Comparison of ENCODE assay signal across 25 cellular contexts in genomic region chr6:113833537-113833936, GRCh38. TPM values are rescaled to one million over a fixed set of nuclear protein-coding genes. Genes with fewer than 3 reads are reported as not detected.
DNase-seq lines count a peak whose midpoint lies in the region; ATAC-seq, FAIRE-seq and TF ChIP-seq lines count a peak whose summit lies in the region.
"Had no signal": no experiment of that assay in that cellular context is flagged by ENCODE, and none has a peak within 500 bp of the region (broad histone marks: within the 10 kb centered on the region; RNA-seq: fewer than 3 reads in every experiment).

No MANE protein-coding gene starts in this region.

- no peak overlapping the region for H3K27ac ChIP-seq in CD8-positive, alpha-beta memory T cell (ENCODE audit: low read depth, low read length)
- H3K27ac ChIP-seq: adrenal gland had no signal

- FAIRE-seq in bronchial epithelial cell (lab: Jason Lieb, UNC): no peak
- FAIRE-seq: GM12891, small intestine had no signal

- POLR2A ChIA-PET in CD8-positive, alpha-beta memory T cell (lab: Charles Lee): no interaction called here

- H3K4me3 ChIP-seq in bronchial epithelial cell (ENCODE audit: low read depth, low read length): no peak overlapping the region
- no peak overlapping the region for H3K4me3 ChIP-seq in CD8-positive, alpha-beta memory T cell (ENCODE audit: low read length)
- H3K4me3 ChIP-seq: adrenal gland had no signal

- H3K27ac Mint-ChIP-seq in CD8-positive, alpha-beta memory T cell: no peak overlapping the region
- H3K27ac Mint-ChIP-seq: activated CD4-positive, alpha-beta T cell treated with anti-CD3 and anti-CD28 coated beads, Interleukin-2, amount 10 ng/mL, durations not matched to agents 7 days and 5 days; B cell; effector memory CD8-positive, alpha-beta T cell; H9; natural killer cell treated with Interleukin-12 subunit alpha and Interleukin-12 subunit beta and Interleukin-15 and Interleukin-18, amount 100 ng/mL, for 72 hours; progenitor cell of endocrine pancreas; stimulated activated naive CD8-positive, alpha-beta T cell treated with anti-CD3 and anti-CD28 coated beads, Interleukin-15, amount 100 ng/mL, for 72 hours had no signal

- CTCF ChIA-PET in CD8-positive, alpha-beta memory T cell (lab: Charles Lee): no interaction called here

- DNase-seq in GM04503 (ENCODE audit: low read depth): peak; percentile 42
- DNase-seq in NCI-H446 treated with DMSO at 0.1 percent for 48 hours (lab: John Stamatoyannopoulos, UW): peak; percentile 9
- DNase-seq in bronchial epithelial cell (ENCODE audit: low read depth): peak; percentile 53
- DNase-seq in iris pigment epithelial cell (ENCODE audit: low read depth): peak; percentile 73
- no peak for DNase-seq in CD8-positive, alpha-beta memory T cell
- no peak for DNase-seq in Ammon's horn (ENCODE audit: low spot score)
- no peak for DNase-seq in LoVo (ENCODE audit: low spot score)
- DNase-seq: activated CD4-positive, alpha-beta T cell treated with anti-CD3 and anti-CD28 coated beads, Interleukin-2, amount 10 ng/mL, durations not matched to agents 7 days and 5 days; activated CD8-positive, alpha-beta memory T cell treated with anti-CD3 and anti-CD28 coated beads, Interleukin-2, amount 50 U/mL, for 48 hours; activated effector memory CD4-positive, alpha-beta T cell treated with anti-CD3 and anti-CD28 coated beads, Interleukin-2, amount 50 U/mL, for 16 hours; adrenal gland; effector memory CD8-positive, alpha-beta T cell; foreskin melanocyte; H9; kidney glomerular epithelial cell; NCI-H187 treated with DMSO at 0.1 percent for 48 hours; small intestine; stimulated activated CD4-positive, alpha-beta T cell treated with anti-CD3 and anti-CD28 coated beads, Interleukin-2, amount 100 ng/mL, for 48 hours; stimulated activated naive CD8-positive, alpha-beta T cell treated with anti-CD3 and anti-CD28 coated beads, Interleukin-15, amount 100 ng/mL, for 72 hours; T-helper 1 cell had no signal

- no peaks in the 10 kb centered on the region for H3K9me3 ChIP-seq in CD8-positive, alpha-beta memory T cell (ENCODE audit: low read length)
- H3K9me3 ChIP-seq: adrenal gland had no signal

- H3K4me1 ChIP-seq in CD8-positive, alpha-beta memory T cell (ENCODE audit: insufficient read depth, low read length): no peaks in the 10 kb centered on the region
- H3K4me1 ChIP-seq: adrenal gland had no signal

- no peaks in the 10 kb centered on the region for H3K36me3 Mint-ChIP-seq in CD8-positive, alpha-beta memory T cell
- H3K36me3 Mint-ChIP-seq: natural killer cell treated with Interleukin-12 subunit alpha and Interleukin-12 subunit beta and Interleukin-15 and Interleukin-18, amount 100 ng/mL, for 72 hours had no signal

- no peaks in the 10 kb centered on the region for H3K9me3 Mint-ChIP-seq in CD8-positive, alpha-beta memory T cell
- H3K9me3 Mint-ChIP-seq: activated CD4-positive, alpha-beta T cell treated with anti-CD3 and anti-CD28 coated beads, Interleukin-2, amount 10 ng/mL, durations not matched to agents 7 days and 5 days; effector memory CD8-positive, alpha-beta T cell; H9; natural killer cell treated with Interleukin-12 subunit alpha and Interleukin-12 subunit beta and Interleukin-15 and Interleukin-18, amount 100 ng/mL, for 72 hours; stimulated activated naive CD8-positive, alpha-beta T cell treated with anti-CD3 and anti-CD28 coated beads, Interleukin-15, amount 100 ng/mL, for 72 hours had no signal

- H3K4me3 Mint-ChIP-seq in CD8-positive, alpha-beta memory T cell: no peak overlapping the region
- H3K4me3 Mint-ChIP-seq: activated CD4-positive, alpha-beta T cell treated with anti-CD3 and anti-CD28 coated beads, Interleukin-2, amount 10 ng/mL, durations not matched to agents 7 days and 5 days; B cell; effector memory CD8-positive, alpha-beta T cell; H9; natural killer cell treated with Interleukin-12 subunit alpha and Interleukin-12 subunit beta and Interleukin-15 and Interleukin-18, amount 100 ng/mL, for 72 hours; stimulated activated naive CD8-positive, alpha-beta T cell treated with anti-CD3 and anti-CD28 coated beads, Interleukin-15, amount 100 ng/mL, for 72 hours had no signal

- no peaks in the 10 kb centered on the region for H3K27me3 ChIP-seq in bronchial epithelial cell (ENCODE audit: control insufficient read depth, insufficient read depth, low read length)
- no peaks in the 10 kb centered on the region for H3K27me3 ChIP-seq in CD8-positive, alpha-beta memory T cell (ENCODE audit: insufficient read depth, low read length, poor library complexity, severe bottlenecking)
- H3K27me3 ChIP-seq: adrenal gland had no signal

- no peak for TF ChIP-seq CTCF in bronchial epithelial cell (IDR thresholded peaks at IDR 0.05; ENCODE audit: insufficient read depth, low read length, severe bottlenecking)

- peaks cover 5 to 18% of the 10 kb centered on the region in 2 donors for H3K27me3 Mint-ChIP-seq in CD8-positive, alpha-beta memory T cell
- H3K27me3 Mint-ChIP-seq: B cell had no signal

- H3K4me1 Mint-ChIP-seq in CD8-positive, alpha-beta memory T cell: no peaks in the 10 kb centered on the region
- H3K4me1 Mint-ChIP-seq: activated CD4-positive, alpha-beta T cell treated with anti-CD3 and anti-CD28 coated beads, Interleukin-2, amount 10 ng/mL, durations not matched to agents 7 days and 5 days; B cell; stimulated activated naive CD8-positive, alpha-beta T cell treated with anti-CD3 and anti-CD28 coated beads, Interleukin-15, amount 100 ng/mL, for 72 hours had no signal

- ATAC-seq in HG03045 (IDR thresholded peaks at IDR 0.05; ENCODE audit: unreplicated experiment): no peak
- ATAC-seq: effector memory CD8-positive, alpha-beta T cell; natural killer cell treated with Interleukin-12 subunit alpha and Interleukin-12 subunit beta and Interleukin-15 and Interleukin-18, amount 100 ng/mL, for 72 hours; stimulated activated naive CD8-positive, alpha-beta T cell treated with anti-CD3 and anti-CD28 coated beads, Interleukin-15, amount 100 ng/mL, for 72 hours had no signal

- H3K36me3 ChIP-seq in bronchial epithelial cell (ENCODE audit: control insufficient read depth, insufficient read depth, low read length): no peaks in the 10 kb centered on the region
- no peaks in the 10 kb centered on the region for H3K36me3 ChIP-seq in CD8-positive, alpha-beta memory T cell (ENCODE audit: insufficient read depth, low read length)
- H3K36me3 ChIP-seq: adrenal gland had no signal

RNA-seq across cellular contexts. Expression of gene MARCKS, which starts 23.6 kb away (rescaled TPM):
- total RNA-seq in bronchial epithelial cell: 54.0 and 74.5 TPM in 2 replicates
- 1 to 10 TPM in 1 of 2 experiments, under 1 TPM in 1; 0.96 to 1.1 TPM for total RNA-seq in CD8-positive, alpha-beta memory T cell
- not detected for polyA plus RNA-seq in CD8-positive, alpha-beta memory T cell

Comparison
In these comparisons a context has a peak if more than half of its experiments do, and no peak if none do; other contexts are left out.
1. DNase-seq: peak in GM04503 (single experiment), NCI-H446 treated with DMSO at 0.1 percent for 48 hours (single experiment), bronchial epithelial cell (single experiment) and iris pigment epithelial cell (single experiment); none in CD8-positive, alpha-beta memory T cell (0 of 5), Ammon's horn (single experiment) and LoVo (single experiment).
2. RNA of gene MARCKS, which starts 23.6 kb away (total RNA-seq): 54.0 to 74.5 TPM in bronchial epithelial cell; 0.96 to 1.1 TPM in CD8-positive, alpha-beta memory T cell; every median in the first group is over 10 times any median in the second.